1 cellular context compared by ENCODE assay signal in the genomic region with DNA sequence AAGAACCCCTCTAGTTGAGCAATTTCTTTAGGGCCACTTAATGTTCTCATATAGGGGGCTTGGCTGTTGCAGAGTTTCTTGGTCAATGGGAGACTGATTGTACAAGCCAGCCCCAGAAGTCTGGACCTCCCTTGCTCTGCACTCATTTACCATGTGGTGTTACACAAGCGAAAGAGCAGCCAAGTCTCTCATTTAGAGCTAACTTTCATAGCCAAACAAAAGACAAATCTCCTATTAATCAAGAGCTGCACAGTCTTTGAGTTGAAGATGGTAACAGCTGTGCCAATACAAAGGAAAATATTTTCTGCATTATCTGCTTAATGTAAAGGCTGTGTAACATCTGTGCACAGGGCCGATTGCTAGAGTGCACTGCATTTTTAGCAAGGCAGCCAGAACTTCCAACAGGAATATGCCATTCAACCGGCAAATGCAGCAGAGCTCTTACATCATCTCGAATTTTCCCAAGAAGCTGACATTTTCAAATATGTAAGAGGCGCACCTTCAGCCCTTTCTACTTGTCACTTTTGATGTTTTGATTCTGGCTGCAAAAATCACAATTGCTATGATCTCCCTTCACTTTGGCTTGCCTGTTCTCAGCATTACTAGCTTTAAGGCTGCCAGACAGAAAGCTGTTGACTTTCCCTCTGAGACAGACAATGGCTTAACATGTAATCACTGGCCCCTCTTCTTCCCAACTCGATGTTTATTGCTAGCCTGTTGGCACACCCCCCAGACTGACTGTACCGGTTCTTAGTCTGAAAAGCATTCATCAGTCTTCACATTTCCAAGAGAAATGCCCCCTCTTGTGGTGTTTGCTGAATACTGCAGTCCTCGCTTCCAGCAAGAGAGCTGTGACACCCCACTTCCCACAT.
TF ChIP-seq lines count a peak whose summit lies in the region.

No MANE protein-coding gene starts in this region.

TF ChIP-seq in HepG2, 621 proteins besides CTCF, POLR2A, EP300 and RAD21 (continued from another document and continues in another):
- TF ChIP-seq, protein P1, sequence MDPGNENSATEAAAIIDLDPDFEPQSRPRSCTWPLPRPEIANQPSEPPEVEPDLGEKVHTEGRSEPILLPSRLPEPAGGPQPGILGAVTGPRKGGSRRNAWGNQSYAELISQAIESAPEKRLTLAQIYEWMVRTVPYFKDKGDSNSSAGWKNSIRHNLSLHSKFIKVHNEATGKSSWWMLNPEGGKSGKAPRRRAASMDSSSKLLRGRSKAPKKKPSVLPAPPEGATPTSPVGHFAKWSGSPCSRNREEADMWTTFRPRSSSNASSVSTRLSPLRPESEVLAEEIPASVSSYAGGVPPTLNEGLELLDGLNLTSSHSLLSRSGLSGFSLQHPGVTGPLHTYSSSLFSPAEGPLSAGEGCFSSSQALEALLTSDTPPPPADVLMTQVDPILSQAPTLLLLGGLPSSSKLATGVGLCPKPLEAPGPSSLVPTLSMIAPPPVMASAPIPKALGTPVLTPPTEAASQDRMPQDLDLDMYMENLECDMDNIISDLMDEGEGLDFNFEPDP (CRISPR knock-in tag; conservative IDR thresholded peaks at IDR 0.05): no peak
- TF ChIP-seq, protein P2, sequence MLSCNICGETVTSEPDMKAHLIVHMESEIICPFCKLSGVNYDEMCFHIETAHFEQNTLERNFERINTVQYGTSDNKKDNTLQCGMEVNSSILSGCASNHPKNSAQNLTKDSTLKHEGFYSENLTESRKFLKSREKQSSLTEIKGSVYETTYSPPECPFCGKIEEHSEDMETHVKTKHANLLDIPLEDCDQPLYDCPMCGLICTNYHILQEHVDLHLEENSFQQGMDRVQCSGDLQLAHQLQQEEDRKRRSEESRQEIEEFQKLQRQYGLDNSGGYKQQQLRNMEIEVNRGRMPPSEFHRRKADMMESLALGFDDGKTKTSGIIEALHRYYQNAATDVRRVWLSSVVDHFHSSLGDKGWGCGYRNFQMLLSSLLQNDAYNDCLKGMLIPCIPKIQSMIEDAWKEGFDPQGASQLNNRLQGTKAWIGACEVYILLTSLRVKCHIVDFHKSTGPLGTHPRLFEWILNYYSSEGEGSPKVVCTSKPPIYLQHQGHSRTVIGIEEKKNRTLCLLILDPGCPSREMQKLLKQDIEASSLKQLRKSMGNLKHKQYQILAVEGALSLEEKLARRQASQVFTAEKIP (CRISPR knock-in tag; IDR thresholded peaks at IDR 0.05; ENCODE audit: borderline replicate concordance): no peak
- no peak for TF ChIP-seq HDAC2 (CRISPR knock-in tag; IDR thresholded peaks at IDR 0.05)
- TF ChIP-seq ELF3 (CRISPR knock-in tag; IDR thresholded peaks at IDR 0.05): peak; percentile 60; the same call in 1 of the 2 replicates
- TF ChIP-seq ZNF773 (CRISPR knock-in tag; IDR thresholded peaks at IDR 0.05; ENCODE audit: borderline replicate concordance): no peak
- no peak for TF ChIP-seq ZNF660 (CRISPR knock-in tag; IDR thresholded peaks at IDR 0.05; ENCODE audit: borderline replicate concordance, low read depth)
- TF ChIP-seq CEBPG (CRISPR knock-in tag; IDR thresholded peaks at IDR 0.05): 0 out of 2 replicates have a peak, but pooled peaks have one; percentile 20
- TF ChIP-seq MEIS1 (CRISPR knock-in tag; IDR thresholded peaks at IDR 0.05; ENCODE audit: borderline replicate concordance): no peak
- TF ChIP-seq, protein P3, sequence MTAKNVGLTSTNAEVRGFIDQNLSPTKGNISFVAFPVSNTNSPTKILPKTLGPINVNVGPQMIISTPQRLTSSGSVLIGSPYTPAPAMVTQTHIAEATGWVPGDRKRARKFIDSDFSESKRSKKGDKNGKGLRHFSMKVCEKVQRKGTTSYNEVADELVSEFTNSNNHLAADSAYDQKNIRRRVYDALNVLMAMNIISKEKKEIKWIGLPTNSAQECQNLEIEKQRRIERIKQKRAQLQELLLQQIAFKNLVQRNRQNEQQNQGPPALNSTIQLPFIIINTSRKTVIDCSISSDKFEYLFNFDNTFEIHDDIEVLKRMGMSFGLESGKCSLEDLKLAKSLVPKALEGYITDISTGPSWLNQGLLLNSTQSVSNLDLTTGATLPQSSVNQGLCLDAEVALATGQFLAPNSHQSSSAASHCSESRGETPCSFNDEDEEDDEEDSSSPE (CRISPR knock-in tag; IDR thresholded peaks at IDR 0.05): no peak
- TF ChIP-seq TEAD2 (CRISPR knock-in tag; IDR thresholded peaks at IDR 0.05): no peak
- TF ChIP-seq STAT5B (CRISPR knock-in tag; IDR thresholded peaks at IDR 0.05): no peak
- TF ChIP-seq TSC22D2 (CRISPR knock-in tag; IDR thresholded peaks at IDR 0.05; ENCODE audit: borderline replicate concordance): no peak
- TF ChIP-seq RELA (CRISPR knock-in tag; IDR thresholded peaks at IDR 0.05): no peak
- TF ChIP-seq, protein P4, sequence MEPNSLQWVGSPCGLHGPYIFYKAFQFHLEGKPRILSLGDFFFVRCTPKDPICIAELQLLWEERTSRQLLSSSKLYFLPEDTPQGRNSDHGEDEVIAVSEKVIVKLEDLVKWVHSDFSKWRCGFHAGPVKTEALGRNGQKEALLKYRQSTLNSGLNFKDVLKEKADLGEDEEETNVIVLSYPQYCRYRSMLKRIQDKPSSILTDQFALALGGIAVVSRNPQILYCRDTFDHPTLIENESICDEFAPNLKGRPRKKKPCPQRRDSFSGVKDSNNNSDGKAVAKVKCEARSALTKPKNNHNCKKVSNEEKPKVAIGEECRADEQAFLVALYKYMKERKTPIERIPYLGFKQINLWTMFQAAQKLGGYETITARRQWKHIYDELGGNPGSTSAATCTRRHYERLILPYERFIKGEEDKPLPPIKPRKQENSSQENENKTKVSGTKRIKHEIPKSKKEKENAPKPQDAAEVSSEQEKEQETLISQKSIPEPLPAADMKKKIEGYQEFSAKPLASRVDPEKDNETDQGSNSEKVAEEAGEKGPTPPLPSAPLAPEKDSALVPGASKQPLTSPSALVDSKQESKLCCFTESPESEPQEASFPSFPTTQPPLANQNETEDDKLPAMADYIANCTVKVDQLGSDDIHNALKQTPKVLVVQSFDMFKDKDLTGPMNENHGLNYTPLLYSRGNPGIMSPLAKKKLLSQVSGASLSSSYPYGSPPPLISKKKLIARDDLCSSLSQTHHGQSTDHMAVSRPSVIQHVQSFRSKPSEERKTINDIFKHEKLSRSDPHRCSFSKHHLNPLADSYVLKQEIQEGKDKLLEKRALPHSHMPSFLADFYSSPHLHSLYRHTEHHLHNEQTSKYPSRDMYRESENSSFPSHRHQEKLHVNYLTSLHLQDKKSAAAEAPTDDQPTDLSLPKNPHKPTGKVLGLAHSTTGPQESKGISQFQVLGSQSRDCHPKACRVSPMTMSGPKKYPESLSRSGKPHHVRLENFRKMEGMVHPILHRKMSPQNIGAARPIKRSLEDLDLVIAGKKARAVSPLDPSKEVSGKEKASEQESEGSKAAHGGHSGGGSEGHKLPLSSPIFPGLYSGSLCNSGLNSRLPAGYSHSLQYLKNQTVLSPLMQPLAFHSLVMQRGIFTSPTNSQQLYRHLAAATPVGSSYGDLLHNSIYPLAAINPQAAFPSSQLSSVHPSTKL (CRISPR knock-in tag; IDR thresholded peaks at IDR 0.05): peak; percentile 43
- TF ChIP-seq GABPA (IDR thresholded peaks at IDR 0.05; ENCODE audit: low read depth, low read length): no peak
- no peak for TF ChIP-seq GABPA (CRISPR knock-in tag; IDR thresholded peaks at IDR 0.05; ENCODE audit: low read depth)
- TF ChIP-seq, protein P5, sequence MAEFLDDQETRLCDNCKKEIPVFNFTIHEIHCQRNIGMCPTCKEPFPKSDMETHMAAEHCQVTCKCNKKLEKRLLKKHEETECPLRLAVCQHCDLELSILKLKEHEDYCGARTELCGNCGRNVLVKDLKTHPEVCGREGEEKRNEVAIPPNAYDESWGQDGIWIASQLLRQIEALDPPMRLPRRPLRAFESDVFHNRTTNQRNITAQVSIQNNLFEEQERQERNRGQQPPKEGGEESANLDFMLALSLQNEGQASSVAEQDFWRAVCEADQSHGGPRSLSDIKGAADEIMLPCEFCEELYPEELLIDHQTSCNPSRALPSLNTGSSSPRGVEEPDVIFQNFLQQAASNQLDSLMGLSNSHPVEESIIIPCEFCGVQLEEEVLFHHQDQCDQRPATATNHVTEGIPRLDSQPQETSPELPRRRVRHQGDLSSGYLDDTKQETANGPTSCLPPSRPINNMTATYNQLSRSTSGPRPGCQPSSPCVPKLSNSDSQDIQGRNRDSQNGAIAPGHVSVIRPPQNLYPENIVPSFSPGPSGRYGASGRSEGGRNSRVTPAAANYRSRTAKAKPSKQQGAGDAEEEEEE (CRISPR knock-in tag; IDR thresholded peaks at IDR 0.05; ENCODE audit: borderline replicate concordance): no peak
- no peak for TF ChIP-seq ZNF629 (CRISPR knock-in tag; conservative IDR thresholded peaks at IDR 0.05)
- TF ChIP-seq RORA (CRISPR knock-in tag; IDR thresholded peaks at IDR 0.05): no peak
- TF ChIP-seq RXRA (CRISPR knock-in tag; IDR thresholded peaks at IDR 0.05): no peak
- TF ChIP-seq SMC3 (IDR thresholded peaks at IDR 0.05; ENCODE audit: low read length): peak; percentile 92
- no peak for TF ChIP-seq PHF20 (CRISPR knock-in tag; IDR thresholded peaks at IDR 0.05)
- TF ChIP-seq EED (CRISPR knock-in tag; IDR thresholded peaks at IDR 0.05): no peak
- TF ChIP-seq BORCS8-MEF2B (CRISPR knock-in tag; IDR thresholded peaks at IDR 0.05): no peak
- TF ChIP-seq PAX8 (CRISPR knock-in tag; IDR thresholded peaks at IDR 0.05; ENCODE audit: borderline replicate concordance): no peak
- no peak for TF ChIP-seq HMG20A (CRISPR knock-in tag; IDR thresholded peaks at IDR 0.05; ENCODE audit: borderline replicate concordance)
- TF ChIP-seq, protein P6, sequence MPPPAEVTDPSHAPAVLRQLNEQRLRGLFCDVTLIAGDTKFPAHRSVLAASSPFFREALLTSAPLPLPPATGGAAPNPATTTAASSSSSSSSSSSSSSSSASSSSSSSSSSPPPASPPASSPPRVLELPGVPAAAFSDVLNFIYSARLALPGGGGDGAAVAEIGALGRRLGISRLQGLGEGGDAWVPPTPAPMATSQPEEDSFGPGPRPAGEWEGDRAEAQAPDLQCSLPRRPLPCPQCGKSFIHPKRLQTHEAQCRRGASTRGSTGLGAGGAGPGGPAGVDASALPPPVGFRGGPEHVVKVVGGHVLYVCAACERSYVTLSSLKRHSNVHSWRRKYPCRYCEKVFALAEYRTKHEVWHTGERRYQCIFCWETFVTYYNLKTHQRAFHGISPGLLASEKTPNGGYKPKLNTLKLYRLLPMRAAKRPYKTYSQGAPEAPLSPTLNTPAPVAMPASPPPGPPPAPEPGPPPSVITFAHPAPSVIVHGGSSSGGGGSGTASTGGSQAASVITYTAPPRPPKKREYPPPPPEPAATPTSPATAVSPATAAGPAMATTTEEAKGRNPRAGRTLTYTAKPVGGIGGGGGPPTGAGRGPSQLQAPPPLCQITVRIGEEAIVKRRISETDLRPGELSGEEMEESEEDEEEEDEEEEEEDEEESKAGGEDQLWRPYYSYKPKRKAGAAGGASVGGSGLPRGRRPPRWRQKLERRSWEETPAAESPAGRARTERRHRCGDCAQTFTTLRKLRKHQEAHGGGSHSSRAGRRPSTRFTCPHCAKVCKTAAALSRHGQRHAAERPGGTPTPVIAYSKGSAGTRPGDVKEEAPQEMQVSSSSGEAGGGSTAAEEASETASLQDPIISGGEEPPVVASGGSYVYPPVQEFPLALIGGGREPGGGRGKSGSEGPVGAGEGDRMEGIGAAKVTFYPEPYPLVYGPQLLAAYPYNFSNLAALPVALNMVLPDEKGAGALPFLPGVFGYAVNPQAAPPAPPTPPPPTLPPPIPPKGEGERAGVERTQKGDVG (CRISPR knock-in tag; IDR thresholded peaks at IDR 0.05; ENCODE audit: borderline replicate concordance): no peak
- TF ChIP-seq ZBTB3 (CRISPR knock-in tag; IDR thresholded peaks at IDR 0.05; ENCODE audit: borderline replicate concordance, low read depth): no peak
- no peak for TF ChIP-seq RARG (CRISPR knock-in tag; IDR thresholded peaks at IDR 0.05; ENCODE audit: low read depth)
- TF ChIP-seq, protein P7, sequence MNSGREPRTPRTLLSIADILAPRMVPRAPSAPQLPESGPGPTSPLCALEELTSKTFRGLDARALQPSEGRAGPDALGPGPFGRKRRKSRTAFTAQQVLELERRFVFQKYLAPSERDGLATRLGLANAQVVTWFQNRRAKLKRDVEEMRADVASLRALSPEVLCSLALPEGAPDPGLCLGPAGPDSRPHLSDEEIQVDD (CRISPR knock-in tag; IDR thresholded peaks at IDR 0.05; ENCODE audit: borderline replicate concordance): no peak
- no peak for TF ChIP-seq BHLHE40 (IDR thresholded peaks at IDR 0.05; ENCODE audit: low read length)
- TF ChIP-seq, protein P8, sequence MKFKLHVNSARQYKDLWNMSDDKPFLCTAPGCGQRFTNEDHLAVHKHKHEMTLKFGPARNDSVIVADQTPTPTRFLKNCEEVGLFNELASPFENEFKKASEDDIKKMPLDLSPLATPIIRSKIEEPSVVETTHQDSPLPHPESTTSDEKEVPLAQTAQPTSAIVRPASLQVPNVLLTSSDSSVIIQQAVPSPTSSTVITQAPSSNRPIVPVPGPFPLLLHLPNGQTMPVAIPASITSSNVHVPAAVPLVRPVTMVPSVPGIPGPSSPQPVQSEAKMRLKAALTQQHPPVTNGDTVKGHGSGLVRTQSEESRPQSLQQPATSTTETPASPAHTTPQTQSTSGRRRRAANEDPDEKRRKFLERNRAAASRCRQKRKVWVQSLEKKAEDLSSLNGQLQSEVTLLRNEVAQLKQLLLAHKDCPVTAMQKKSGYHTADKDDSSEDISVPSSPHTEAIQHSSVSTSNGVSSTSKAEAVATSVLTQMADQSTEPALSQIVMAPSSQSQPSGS (CRISPR knock-in tag; IDR thresholded peaks at IDR 0.05): no peak
- 0 out of 2 replicates have a peak, but pooled peaks have one; percentile 26 for TF ChIP-seq GABPB1 (CRISPR knock-in tag; IDR thresholded peaks at IDR 0.05)
- TF ChIP-seq ZNF777 (CRISPR knock-in tag; IDR thresholded peaks at IDR 0.05): 0 out of 2 replicates have a peak, but pooled peaks have one; percentile 25
- no peak for TF ChIP-seq ZNF7 (CRISPR knock-in tag; IDR thresholded peaks at IDR 0.05)
- TF ChIP-seq KAT2B (IDR thresholded peaks at IDR 0.05; ENCODE audit: borderline replicate concordance, low read depth, low read length): no peak
- no peak for TF ChIP-seq ZNF343 (CRISPR knock-in tag; IDR thresholded peaks at IDR 0.05)
- TF ChIP-seq NR2F2 (IDR thresholded peaks at IDR 0.05; ENCODE audit: borderline replicate concordance, low read depth): no peak
- 0 out of 2 replicates have a peak, but pooled peaks have one; percentile 41 for TF ChIP-seq KLF6 (CRISPR knock-in tag; IDR thresholded peaks at IDR 0.05)
- TF ChIP-seq, protein P9, sequence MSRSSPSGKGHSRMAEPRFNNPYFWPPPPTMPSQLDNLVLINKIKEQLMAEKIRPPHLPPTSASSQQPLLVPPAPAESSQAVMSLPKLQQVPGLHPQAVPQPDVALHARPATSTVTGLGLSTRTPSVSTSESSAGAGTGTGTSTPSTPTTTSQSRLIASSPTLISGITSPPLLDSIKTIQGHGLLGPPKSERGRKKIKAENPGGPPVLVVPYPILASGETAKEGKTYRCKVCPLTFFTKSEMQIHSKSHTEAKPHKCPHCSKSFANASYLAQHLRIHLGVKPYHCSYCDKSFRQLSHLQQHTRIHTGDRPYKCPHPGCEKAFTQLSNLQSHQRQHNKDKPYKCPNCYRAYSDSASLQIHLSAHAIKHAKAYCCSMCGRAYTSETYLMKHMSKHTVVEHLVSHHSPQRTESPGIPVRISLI (CRISPR knock-in tag; IDR thresholded peaks at IDR 0.05; ENCODE audit: borderline replicate concordance): 0 out of 2 replicates have a peak, but pooled peaks have one; percentile 24
- TF ChIP-seq, protein P10, sequence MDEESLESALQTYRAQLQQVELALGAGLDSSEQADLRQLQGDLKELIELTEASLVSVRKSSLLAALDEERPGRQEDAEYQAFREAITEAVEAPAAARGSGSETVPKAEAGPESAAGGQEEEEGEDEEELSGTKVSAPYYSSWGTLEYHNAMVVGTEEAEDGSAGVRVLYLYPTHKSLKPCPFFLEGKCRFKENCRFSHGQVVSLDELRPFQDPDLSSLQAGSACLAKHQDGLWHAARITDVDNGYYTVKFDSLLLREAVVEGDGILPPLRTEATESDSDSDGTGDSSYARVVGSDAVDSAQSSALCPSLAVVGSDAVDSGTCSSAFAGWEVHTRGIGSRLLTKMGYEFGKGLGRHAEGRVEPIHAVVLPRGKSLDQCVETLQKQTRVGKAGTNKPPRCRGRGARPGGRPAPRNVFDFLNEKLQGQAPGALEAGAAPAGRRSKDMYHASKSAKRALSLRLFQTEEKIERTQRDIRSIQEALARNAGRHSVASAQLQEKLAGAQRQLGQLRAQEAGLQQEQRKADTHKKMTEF (CRISPR knock-in tag; IDR thresholded peaks at IDR 0.05): 0 out of 2 replicates have a peak, but pooled peaks have one; percentile 38
